In genomic region chr1:212700597-212700891, GRCh38 we compare ENCODE assay signal across 8 cellular contexts. TPM values are rescaled to one million over a fixed set of nuclear protein-coding genes. Genes with fewer than 3 reads are reported as not detected.
DNase-seq lines count a peak whose midpoint lies in the region; ATAC-seq and TF ChIP-seq lines count a peak whose summit lies in the region.

No MANE protein-coding gene starts in this region.

- H3K9ac ChIP-seq in MM.1S (ENCODE audit: low read length) = no peak overlapping the region

- peaks cover 15% of the 10 kb centered on the region for H3K27me3 ChIP-seq in MM.1S (replicated peaks; ENCODE audit: insufficient read depth, low read length)
- no peaks in the 10 kb centered on the region for H3K27me3 ChIP-seq in effector memory CD4-positive, alpha-beta T cell (replicated peaks; ENCODE audit: control insufficient read depth, insufficient read depth, low read length, poor library complexity, severe bottlenecking)

- no peaks in the 10 kb centered on the region for H3K79me2 ChIP-seq in MM.1S (ENCODE audit: low read length)

- no peaks in the 10 kb centered on the region for H3K36me3 ChIP-seq in MM.1S (replicated peaks; ENCODE audit: insufficient read depth, low read length)
- no peaks in the 10 kb centered on the region for H3K36me3 ChIP-seq in effector memory CD4-positive, alpha-beta T cell (ENCODE audit: control insufficient read depth, insufficient read depth, low read length)

- no peak overlapping the region for H2AFZ ChIP-seq in MM.1S (ENCODE audit: low read length)

- DNase-seq in DMS53 (lab: John Stamatoyannopoulos, UW) (peak; percentile 65), MM.1S (no peak), neural crest cell (ENCODE audit: low read depth, low spot score) (no peak), NCI-H1048 (lab: John Stamatoyannopoulos, UW) (no peak), NCI-H1092 treated with DMSO at 0.1 percent for 48 hours (lab: John Stamatoyannopoulos, UW) (no peak), ecto neural progenitor cell (ENCODE audit: low spot score) (no peak)
- DNase-seq in effector memory CD4-positive, alpha-beta T cell = no peak

- ATAC-seq in HG03196 (IDR thresholded peaks at IDR 0.05; ENCODE audit: unreplicated experiment) = no peak

- no peaks in the 10 kb centered on the region for H3K9me3 Mint-ChIP-seq in neural crest cell

- 0 out of 2 replicates have a peak overlapping the region, but pooled peaks have one; percentile 73 for H3K4me2 ChIP-seq in MM.1S (ENCODE audit: low read depth, low read length)

- TF ChIP-seq CTCF in MM.1S (IDR thresholded peaks at IDR 0.05; ENCODE audit: low read length) (no peak), neural crest cell (conservative IDR thresholded peaks at IDR 0.05) (no peak)

- no peak overlapping the region for H3K4me3 ChIP-seq in MM.1S (ENCODE audit: low read length)
- H3K4me3 ChIP-seq in effector memory CD4-positive, alpha-beta T cell (ENCODE audit: insufficient read depth, low read depth, low read length, poor library complexity, severe bottlenecking) = peak overlapping the region; percentile 81

- H3K27me3 Mint-ChIP-seq in neural crest cell (ENCODE audit: low read depth) = peaks cover 84% of the 10 kb centered on the region

- H3K27ac Mint-ChIP-seq in neural crest cell (ENCODE audit: unreplicated experiment) = no peak overlapping the region

- peaks cover 14% of the 10 kb centered on the region for H3K4me1 Mint-ChIP-seq in neural crest cell

- H3K4me1 ChIP-seq in MM.1S (ENCODE audit: low read length) = peaks cover 11% of the 10 kb centered on the region; the same call in 1 of the 2 replicates
- peaks cover 9% of the 10 kb centered on the region for H3K4me1 ChIP-seq in effector memory CD4-positive, alpha-beta T cell (ENCODE audit: control insufficient read depth, insufficient read depth, low read length, poor library complexity, severe bottlenecking)

- H3K9me2 ChIP-seq in MM.1S (replicated peaks; ENCODE audit: insufficient read depth, low read length) = no peaks in the 10 kb centered on the region

- H3F3A ChIP-seq in MM.1S (ENCODE audit: insufficient read depth, low read length) = no peaks in the 10 kb centered on the region

- H3K9me3 ChIP-seq in MM.1S (replicated peaks; ENCODE audit: insufficient read depth, low read length) = no peaks in the 10 kb centered on the region
- H3K9me3 ChIP-seq in effector memory CD4-positive, alpha-beta T cell (ENCODE audit: control insufficient read depth, low read length) = no peaks in the 10 kb centered on the region

- H3K4me3 Mint-ChIP-seq in neural crest cell = peak overlapping the region; percentile 81

- no peaks in the 10 kb centered on the region for H4K20me1 ChIP-seq in MM.1S (ENCODE audit: insufficient read depth, low read length)

- no peaks in the 10 kb centered on the region for H3K36me3 Mint-ChIP-seq in neural crest cell (ENCODE audit: low read depth)

- H3K27ac ChIP-seq in MM.1S (ENCODE audit: low read length) = no peak overlapping the region
- peak overlapping the region; percentile 66 for H3K27ac ChIP-seq in effector memory CD4-positive, alpha-beta T cell (ENCODE audit: insufficient read depth, low read length, poor library complexity, severe bottlenecking)

RNA-seq across cellular contexts. Expression of gene BATF3, which starts 0.9 kb away (rescaled TPM):
- total RNA-seq in neural crest cell = not detected in 2 replicates
